ENCODE assay signal across 7 cellular contexts in genomic region chr6:118709859-118710350, GRCh38. TPM values are rescaled to one million over a fixed set of nuclear protein-coding genes. Genes with fewer than 3 reads are reported as not detected.
DNase-seq lines count a peak whose midpoint lies in the region; ATAC-seq and TF ChIP-seq lines count a peak whose summit lies in the region.

No MANE protein-coding gene starts in this region.

- intact Hi-C loops in left ventricle myocardium superior (cut with micrococcal nuclease), result no loop called here

- DNase-seq in activated effector memory CD4-positive, alpha-beta T cell treated with anti-CD3 and anti-CD28 coated beads, Interleukin-2, amount 50 U/mL, for 16 hours, result peak; percentile 89
- DNase-seq in left ventricle myocardium superior (no peak), HAP-1 (ENCODE audit: low spot score in 2 of 2) (no peak)
- DNase-seq in stimulated activated CD4-positive, alpha-beta T cell treated with anti-CD3 and anti-CD28 coated beads, Interleukin-15, amount 100 ng/mL, for 48 hours (ENCODE audit: low read depth in 2 of 2), result peak; percentile 68 to 74

- no peaks in the 10 kb centered on the region for H3K27me3 ChIP-seq in HAP-1 (ENCODE audit: low read depth)

- ATAC-seq in GM18907 (IDR thresholded peaks at IDR 0.05; ENCODE audit: unreplicated experiment) (peak; percentile 93), HG02970 (IDR thresholded peaks at IDR 0.05; ENCODE audit: low FRiP score, unreplicated experiment) (peak; percentile 77), left ventricle myocardium superior (peak; percentile 17)

- peaks cover 3% of the 10 kb centered on the region; the same call in 1 of the 2 replicates for H3K4me1 ChIP-seq in HAP-1

- H3K9me3 ChIP-seq in HAP-1, result no peaks in the 10 kb centered on the region

- H3K36me3 ChIP-seq in HAP-1 (replicated peaks), result no peaks in the 10 kb centered on the region

- no peak overlapping the region for H3K4me3 ChIP-seq in HAP-1

- in situ Hi-C loops in HAP-1 (cut with MboI; ENCODE audit: low sequenced_read_pairs), result no loop called here

TF ChIP-seq in PFSK-1, 5 proteins besides CTCF, POLR2A, EP300 and RAD21:
- TF ChIP-seq SIN3A (IDR thresholded peaks at IDR 0.05; ENCODE audit: borderline replicate concordance, insufficient read depth, low read length), result no peak
- TF ChIP-seq FOXP2 (optimal IDR thresholded peaks at IDR 0.05; ENCODE audit: borderline replicate concordance, extremely low read depth, extremely low read length, insufficient read depth), result peak; percentile 71
- peak; percentile 59; the same call in 1 of the 2 replicates for TF ChIP-seq POLR2AphosphoS5 (IDR thresholded peaks at IDR 0.05; ENCODE audit: low read depth, low read length)
- TF ChIP-seq REST (IDR thresholded peaks at IDR 0.05; ENCODE audit: insufficient read depth in 1 of 2, low read depth in 2 of 2, low read length in 2 of 2), result no peak
- peak; percentile 67; the same call in 1 of the 2 replicates for TF ChIP-seq TAF1 (IDR thresholded peaks at IDR 0.05; ENCODE audit: borderline replicate concordance, insufficient read depth, low read length)

RNA-seq across cellular contexts. Expression of gene CEP85L, which starts 58.5 kb away (rescaled TPM):
- polyA plus RNA-seq in PFSK-1 (2012; ENCODE audit: insufficient read length, low read depth), result 1.8 TPM
- 14.5 TPM for total RNA-seq in left ventricle myocardium superior

Comparison
In these comparisons a context has a peak if more than half of its experiments do, and no peak if none do; other contexts are left out.
1. ATAC-seq: peak in every context shown above with its lines; median percentile 93 in GM18907; 77 in HG02970; 17 in left ventricle myocardium superior.
2. DNase-seq: peak in activated effector memory CD4-positive, alpha-beta T cell treated with anti-CD3 and anti-CD28 coated beads, Interleukin-2, amount 50 U/mL, for 16 hours (single experiment) and stimulated activated CD4-positive, alpha-beta T cell treated with anti-CD3 and anti-CD28 coated beads, Interleukin-15, amount 100 ng/mL, for 48 hours (2 of 2); none in left ventricle myocardium superior (single experiment) and HAP-1 (0 of 2).